In genomic region chr5:133870661-133871060, GRCh38 we compare ENCODE assay signal across 15 cellular contexts.
A peak's percentile ranks its signal among the peaks of the same experiment; 100 is the strongest.
DNase-seq lines count a peak whose midpoint lies in the region; ATAC-seq and TF ChIP-seq lines count a peak whose summit lies in the region.
"Had no signal": no experiment of that assay in that cellular context is flagged by ENCODE, and none has a peak within 500 bp of the region (broad histone marks: within the 10 kb centered on the region; RNA-seq: fewer than 3 reads in every experiment).

No MANE protein-coding gene starts in this region.

- ATAC-seq in HG03175 (IDR thresholded peaks at IDR 0.05; ENCODE audit: unreplicated experiment) (no peak), HG03280 (IDR thresholded peaks at IDR 0.05; ENCODE audit: unreplicated experiment) (no peak)

- H3K27me3 Mint-ChIP-seq in chondrocyte (ENCODE audit: low read depth): no peaks in the 10 kb centered on the region

- DNase-seq in A172 (ENCODE audit: low spot score) (peak; percentile 75), GM03348 (ENCODE audit: low spot score) (peak; percentile 54), iris pigment epithelial cell (ENCODE audit: low read depth) (peak; percentile 96), chondrocyte (ENCODE audit: low spot score) (no peak), NCI-H748 (lab: John Stamatoyannopoulos, UW; ENCODE audit: unreplicated experiment) (no peak)
- DNase-seq: amniotic stem cell, GF-D8, NCI-H2029 had no signal

- H3K36me3 Mint-ChIP-seq in chondrocyte (ENCODE audit: low read depth): peaks cover 5% of the 10 kb centered on the region

- H3K4me1 Mint-ChIP-seq in chondrocyte (ENCODE audit: low read depth): peaks cover 48% of the 10 kb centered on the region

- TF ChIP-seq CTCF in VCaP (conservative IDR thresholded peaks at IDR 0.05) (no peak), chondrocyte (IDR thresholded peaks at IDR 0.05) (no peak)

- no peak overlapping the region for H3K27ac Mint-ChIP-seq in chondrocyte (ENCODE audit: unreplicated experiment)
- H3K27ac Mint-ChIP-seq: T-helper 2 cell treated with Interferon-gamma antibody and Interleukin-4, amounts not matched to agents 5 μg/mL and 100 μg/mL, for 36 hours; type B pancreatic cell had no signal

- peaks cover 14% of the 10 kb centered on the region for H3K9me3 Mint-ChIP-seq in chondrocyte (ENCODE audit: low read depth)

- peak overlapping the region; percentile 80 for H3K27ac ChIP-seq in VCaP
- H3K27ac ChIP-seq: PC-9, skin epidermis had no signal

- H3K4me3 Mint-ChIP-seq in chondrocyte (ENCODE audit: unreplicated experiment): no peak overlapping the region
- H3K4me3 Mint-ChIP-seq: T-helper 2 cell treated with Interferon-gamma antibody and Interleukin-4, amounts not matched to agents 5 μg/mL and 100 μg/mL, for 36 hours; type B pancreatic cell had no signal

Comparison
In these comparisons a context has a peak if more than half of its experiments do, and no peak if none do; other contexts are left out.
1. DNase-seq: peak in A172 (single experiment), GM03348 (single experiment) and iris pigment epithelial cell (single experiment); none in chondrocyte (single experiment) and NCI-H748 (single experiment).